ENCODE assay signal across 1 cellular context in the genomic region with DNA sequence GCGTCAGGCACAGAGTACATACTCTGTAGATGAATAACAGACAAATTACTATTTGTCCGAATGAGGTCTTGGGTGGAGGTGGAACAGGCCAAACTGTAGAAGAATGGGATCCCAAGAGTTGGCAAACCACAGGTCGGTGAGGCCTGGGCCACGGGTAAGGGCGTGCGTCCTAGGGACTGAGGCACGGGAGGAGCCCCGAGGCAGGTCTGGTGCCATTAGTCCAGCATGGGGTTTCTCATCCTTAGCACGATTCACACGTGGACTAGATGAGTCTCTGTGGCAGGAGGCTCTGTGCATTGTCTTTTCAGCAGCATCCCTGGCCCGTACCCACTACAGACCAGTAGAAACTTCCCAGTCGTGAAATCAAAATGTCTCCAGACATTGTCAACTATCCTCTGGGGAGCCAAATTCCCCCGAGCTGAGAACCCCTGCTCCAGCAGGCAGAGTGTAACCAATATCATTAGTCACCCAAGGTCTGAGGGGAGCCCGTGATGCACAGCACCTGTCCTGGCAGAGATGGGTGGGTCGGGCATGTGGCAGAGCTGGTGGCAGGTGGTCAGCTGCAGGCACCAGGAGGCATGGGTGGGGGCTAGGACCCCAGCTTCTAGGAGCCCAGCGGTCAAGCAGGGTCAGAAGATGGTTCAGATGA.
TF ChIP-seq lines count a peak whose summit lies in the region.

No MANE protein-coding gene starts in this region.

TF ChIP-seq in IMR-90, 13 proteins besides CTCF, POLR2A, EP300 and RAD21 (continued from another document):
- no peak for TF ChIP-seq RCOR1 (IDR thresholded peaks at IDR 0.05; ENCODE audit: insufficient replicate concordance, low read length)
- TF ChIP-seq MAZ (IDR thresholded peaks at IDR 0.05; ENCODE audit: borderline replicate concordance, low read depth, low read length) = no peak
- TF ChIP-seq, protein P1, sequence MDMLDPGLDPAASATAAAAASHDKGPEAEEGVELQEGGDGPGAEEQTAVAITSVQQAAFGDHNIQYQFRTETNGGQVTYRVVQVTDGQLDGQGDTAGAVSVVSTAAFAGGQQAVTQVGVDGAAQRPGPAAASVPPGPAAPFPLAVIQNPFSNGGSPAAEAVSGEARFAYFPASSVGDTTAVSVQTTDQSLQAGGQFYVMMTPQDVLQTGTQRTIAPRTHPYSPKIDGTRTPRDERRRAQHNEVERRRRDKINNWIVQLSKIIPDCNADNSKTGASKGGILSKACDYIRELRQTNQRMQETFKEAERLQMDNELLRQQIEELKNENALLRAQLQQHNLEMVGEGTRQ (IDR thresholded peaks at IDR 0.05; ENCODE audit: low read depth, low read length) = no peak
TF ChIP-seq in IMR-90: peak in this region for 0.
